Comparison of ENCODE assay signal across 29 cellular contexts in genomic region chr2:211405036-211405435, GRCh38.
"Had no signal": no experiment of that assay in that cellular context is flagged by ENCODE, and none has a peak within 500 bp of the region (broad histone marks: within the 10 kb centered on the region; RNA-seq: fewer than 3 reads in every experiment).

No MANE protein-coding gene starts in this region.

- H3K27me3 Mint-ChIP-seq: naive thymus-derived CD4-positive, alpha-beta T cell; stimulated activated memory B cell treated with anti-CD40 and anti-IgM and Interleukin-4, amounts not matched to agents 10 μg/mL and 1 μg/mL and 100 μg/mL, for 72 hours; stimulated activated naive CD8-positive, alpha-beta T cell treated with anti-CD3 and anti-CD28 coated beads, Interleukin-15, amount 100 ng/mL, for 72 hours; type B pancreatic cell had no signal

- H3K36me3 ChIP-seq: neutrophil, pancreas, spleen, suprapubic skin, tibial artery, transverse colon, upper lobe of right lung, uterus had no signal

- H3K27me3 ChIP-seq: neutrophil, pancreas, spleen, suprapubic skin, testis, tibial artery, transverse colon, upper lobe of right lung, uterus had no signal

- H3K27ac Mint-ChIP-seq: naive thymus-derived CD4-positive, alpha-beta T cell; natural killer cell; nephron; stimulated activated memory B cell treated with anti-CD40 and anti-IgM and Interleukin-4, amounts not matched to agents 10 μg/mL and 1 μg/mL and 100 μg/mL, for 72 hours; stimulated activated naive CD8-positive, alpha-beta T cell treated with anti-CD3 and anti-CD28 coated beads, Interleukin-15, amount 100 ng/mL, for 72 hours; type B pancreatic cell had no signal

- H3K36me3 Mint-ChIP-seq: naive thymus-derived CD4-positive, alpha-beta T cell; natural killer cell; stimulated activated memory B cell treated with anti-CD40 and anti-IgM and Interleukin-4, amounts not matched to agents 10 μg/mL and 1 μg/mL and 100 μg/mL, for 72 hours; type B pancreatic cell had no signal

- H3K27ac ChIP-seq: neutrophil, pancreas, psoas muscle, skin epidermis, spleen, suprapubic skin, testis, tibial artery, transverse colon, upper lobe of right lung, uterus had no signal

- FAIRE-seq: pancreas had no signal

- H3K4me1 Mint-ChIP-seq: naive thymus-derived CD4-positive, alpha-beta T cell; natural killer cell; stimulated activated memory B cell treated with anti-CD40 and anti-IgM and Interleukin-4, amounts not matched to agents 10 μg/mL and 1 μg/mL and 100 μg/mL, for 72 hours; stimulated activated naive CD8-positive, alpha-beta T cell treated with anti-CD3 and anti-CD28 coated beads, Interleukin-15, amount 100 ng/mL, for 72 hours had no signal

- H3K4me3 ChIP-seq: pancreas, psoas muscle, skin epidermis, smooth muscle cell, spleen, suprapubic skin, testis, tibial artery, transverse colon, upper lobe of right lung, uterus had no signal

- ATAC-seq: naive thymus-derived CD4-positive, alpha-beta T cell; natural killer cell; pancreas; psoas muscle; right cardiac atrium; sciatic nerve; stimulated activated memory B cell treated with anti-CD40 and anti-IgM and Interleukin-4, amounts not matched to agents 10 μg/mL and 1 μg/mL and 100 μg/mL, for 72 hours; stimulated activated naive CD8-positive, alpha-beta T cell treated with anti-CD3 and anti-CD28 coated beads, Interleukin-15, amount 100 ng/mL, for 72 hours; stimulated activated naive CD8-positive, alpha-beta T cell treated with anti-CD3 and anti-CD28 coated beads, Interleukin-15, Interleukin-2, amounts not matched to agents 100 U/mL and 50 U/mL, for 24 hours; upper lobe of right lung had no signal

- H3K4me3 Mint-ChIP-seq: naive thymus-derived CD4-positive, alpha-beta T cell; natural killer cell; nephron; stimulated activated memory B cell treated with anti-CD40 and anti-IgM and Interleukin-4, amounts not matched to agents 10 μg/mL and 1 μg/mL and 100 μg/mL, for 72 hours; stimulated activated naive CD8-positive, alpha-beta T cell treated with anti-CD3 and anti-CD28 coated beads, Interleukin-15, amount 100 ng/mL, for 72 hours; type B pancreatic cell had no signal

- H3K9me3 Mint-ChIP-seq: nephron; stimulated activated memory B cell treated with anti-CD40 and anti-IgM and Interleukin-4, amounts not matched to agents 10 μg/mL and 1 μg/mL and 100 μg/mL, for 72 hours; type B pancreatic cell had no signal

- H3K4me2 ChIP-seq: smooth muscle cell had no signal

- H3K4me1 ChIP-seq: psoas muscle, spleen, suprapubic skin, testis, tibial artery, transverse colon, upper lobe of right lung, uterus had no signal

- DNase-seq: naive thymus-derived CD4-positive, alpha-beta T cell; natural killer cell; nucleus accumbens; pancreas; psoas muscle; right cardiac atrium; spleen; stimulated activated CD4-positive, alpha-beta T cell treated with anti-CD3 and anti-CD28 coated beads, Interleukin-12 subunit alpha, Interleukin-12 subunit beta, amount 100 ng/mL, for 4 hours; stimulated activated CD4-positive, alpha-beta T cell treated with anti-CD3 and anti-CD28 coated beads, Interleukin-1b, Interleukin-23, amount 100 ng/mL, for 48 hours; stimulated activated CD4-positive, alpha-beta T cell treated with anti-CD3 and anti-CD28 coated beads, Interleukin-4, amount 100 ng/mL, for 1 hour; stimulated activated CD4-positive, alpha-beta T cell treated with anti-CD3 and anti-CD28 coated beads, Interleukin-4, amount 100 ng/mL, for 4 hours; stimulated activated CD8-positive, alpha-beta memory T cell treated with anti-CD3 and anti-CD28 coated beads, Interleukin-4, amount 100 ng/mL, for 48 hours; stimulated activated naive CD4-positive, alpha-beta T cell; stimulated activated naive CD8-positive, alpha-beta T cell treated with anti-CD3 and anti-CD28 coated beads, Interleukin-15, amount 100 ng/mL, for 72 hours; stimulated activated naive CD8-positive, alpha-beta T cell treated with anti-CD3 and anti-CD28 coated beads, Interleukin-15, Interleukin-2, amounts not matched to agents 100 U/mL and 50 U/mL, for 24 hours; substantia nigra; testis; tibial artery; transverse colon; upper lobe of right lung; uterus had no signal

- H3K9me3 ChIP-seq: neutrophil, pancreas, psoas muscle, spleen, suprapubic skin, testis, tibial artery, transverse colon, upper lobe of right lung, uterus had no signal
